In the genomic region with DNA sequence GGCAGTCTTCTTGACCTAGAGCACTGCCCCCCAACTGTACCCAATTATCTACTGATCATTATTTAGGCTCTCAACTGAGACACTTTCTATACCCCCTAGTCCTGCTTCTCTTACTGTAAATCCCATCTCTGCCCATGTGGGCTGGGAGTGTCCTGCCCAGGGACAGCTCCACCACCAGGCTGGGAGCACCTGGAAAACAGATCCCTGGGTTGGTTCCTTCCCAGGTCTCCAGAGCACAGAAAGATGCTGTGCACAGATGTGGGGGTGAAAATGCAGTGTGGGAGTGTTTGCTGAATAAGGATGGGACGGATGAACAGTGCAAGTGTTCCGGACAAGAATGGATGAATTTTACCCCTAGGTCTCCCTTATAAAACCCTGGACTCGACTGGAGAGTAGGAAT, we compare ENCODE assay signal across 36 cellular contexts. TPM values are rescaled to one million over a fixed set of nuclear protein-coding genes. Genes with fewer than 3 reads are reported as not detected.
"Had no signal": no experiment of that assay in that cellular context is flagged by ENCODE, and none has a peak within 500 bp of the region (broad histone marks: within the 10 kb centered on the region; RNA-seq: fewer than 3 reads in every experiment).

No MANE protein-coding gene starts in this region.

- H3K4me3 ChIP-seq: MG63 had no signal

- H3K36me3 ChIP-seq: MG63 had no signal

- DNase-seq: Karpas-422, Kasumi-1, KG1, MG63, MM.1S, MV-4-11, NCI-H1048, NCI-H1092, NCI-H1092 treated with DMSO at 0.1 percent for 48 hours, NCI-H1105, NCI-H1417, NCI-H1417 treated with DMSO at 0.1 percent for 48 hours, NCI-H1436, NCI-H1436 treated with DMSO at 0.1 percent for 48 hours, NCI-H146, NCI-H1694, NCI-H1694 treated with DMSO at 0.1 percent for 48 hours, NCI-H187, NCI-H187 treated with DMSO at 0.1 percent for 48 hours, NCI-H1930, NCI-H2029, NCI-H2029 treated with DMSO at 0.1 percent for 48 hours, NCI-H2081, NCI-H2081 treated with DMSO at 0.1 percent for 48 hours, NCI-H2107, NCI-H2171, NCI-H2171 treated with DMSO at 0.1 percent for 48 hours, NCI-H2227 treated with DMSO at 0.1 percent for 48 hours, NCI-H226, NCI-H345, NCI-H446, NCI-H446 treated with DMSO at 0.1 percent for 48 hours, NCI-H510A had no signal

- H3K27ac ChIP-seq: KMS-11 had no signal

- H3K9me3 ChIP-seq: MG63 had no signal

RNA-seq across cellular contexts. Expression of a gene that starts 12.7 kb away (rescaled TPM):
- total RNA-seq: LHCN-M2, NCI-H460 had no signal
